18 cellular contexts compared by ENCODE assay signal in the genomic region with DNA sequence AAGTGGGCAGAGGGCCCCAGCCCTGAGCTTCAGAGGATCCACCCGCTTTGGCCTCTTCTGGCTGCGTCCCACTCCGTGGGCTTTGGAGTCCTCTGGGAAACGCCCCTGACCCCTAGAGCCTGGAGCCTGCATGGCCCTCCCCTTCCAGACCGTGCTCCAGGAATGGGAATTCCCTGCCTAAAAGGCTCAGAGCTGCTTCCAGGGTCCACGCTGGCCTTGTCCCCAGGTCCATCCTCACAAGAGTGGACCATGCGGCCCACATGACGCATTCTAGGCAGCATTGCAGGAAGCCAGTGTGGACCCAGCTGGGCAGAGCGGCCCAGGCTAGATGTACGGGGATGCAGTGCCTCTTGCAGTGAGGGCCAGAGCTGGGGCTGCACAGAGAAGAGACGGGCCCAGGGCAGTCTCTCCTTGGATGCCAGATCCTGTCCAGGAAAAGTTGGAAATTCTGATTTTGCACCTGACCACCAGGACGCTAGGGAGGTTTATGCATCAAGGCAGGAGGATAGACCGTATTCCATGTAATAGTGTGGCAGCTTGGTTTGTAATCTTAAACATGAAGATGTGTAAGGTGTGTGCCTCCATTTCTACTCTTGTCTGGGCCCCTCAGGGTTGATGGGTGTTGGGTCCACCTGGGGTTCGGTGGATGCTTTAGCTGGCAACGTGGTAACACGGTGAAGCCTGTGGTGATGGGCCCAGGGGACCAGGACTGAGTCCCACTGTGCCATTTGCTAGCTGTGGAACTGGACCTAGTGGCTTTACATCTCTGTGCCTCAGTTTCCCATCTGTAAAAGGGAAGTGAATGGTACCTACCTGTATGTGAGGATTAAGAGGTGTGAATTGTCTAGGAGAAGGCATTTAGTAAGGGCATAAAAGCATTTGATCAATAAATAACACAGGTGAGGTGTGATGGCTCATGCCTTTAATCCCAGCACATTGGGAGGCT. TPM values are rescaled to one million over a fixed set of nuclear protein-coding genes. Genes with fewer than 3 reads are reported as not detected.
DNase-seq lines count a peak whose midpoint lies in the region; ATAC-seq and TF ChIP-seq lines count a peak whose summit lies in the region.
"Had no signal": no experiment of that assay in that cellular context is flagged by ENCODE, and none has a peak within 500 bp of the region (broad histone marks: within the 10 kb centered on the region; RNA-seq: fewer than 3 reads in every experiment).

No MANE protein-coding gene starts in this region.

- 0 out of 2 replicates have a peak, but pooled peaks cover 3% of the 10 kb centered on the region for H3F3A ChIP-seq in GM23338 (replicated peaks; ENCODE audit: low read depth)

- peaks cover 12% of the 10 kb centered on the region for H3K27me3 Mint-ChIP-seq in GM23338 (ENCODE audit: insufficient read depth, low read depth, poor library complexity)
- no peaks in the 10 kb centered on the region for H3K27me3 Mint-ChIP-seq in activated naive CD8-positive, alpha-beta T cell treated with anti-CD3 and anti-CD28 coated beads, Interleukin-2, amount 50 U/mL, for 24 hours

- no peak overlapping the region for H2AFZ ChIP-seq in GM23338
- H2AFZ ChIP-seq: GM23248 had no signal

- no peak overlapping the region for H3K4me3 ChIP-seq in GM23338
- H3K4me3 ChIP-seq: GM23248 had no signal

- no peak overlapping the region for H3K27ac ChIP-seq in GM23338 (ENCODE audit: low read depth)
- H3K27ac ChIP-seq in layer of hippocampus (ENCODE audit: low read depth, low read length): peak overlapping the region; percentile 73
- H3K27ac ChIP-seq in foreskin keratinocyte: no peak overlapping the region
- H3K27ac ChIP-seq: GM23248 had no signal

- in situ Hi-C loops in SK-MEL-5 (cut with HindIII; ENCODE audit: low pct_unique_long_range_greater_than_20kb, low sequenced_read_pairs): no loop called here

- no peaks in the 10 kb centered on the region for H3K36me3 Mint-ChIP-seq in GM23338 (ENCODE audit: low read depth)
- H3K36me3 Mint-ChIP-seq in activated naive CD8-positive, alpha-beta T cell treated with anti-CD3 and anti-CD28 coated beads, Interleukin-2, amount 50 U/mL, for 24 hours (ENCODE audit: low read depth): no peaks in the 10 kb centered on the region

- H3K4me1 ChIP-seq in GM23338 (ENCODE audit: insufficient read depth) (no peaks in the 10 kb centered on the region; the same call in 1 of the 2 replicates), foreskin keratinocyte (peaks cover 2% of the 10 kb centered on the region)

- peak; percentile 35 for DNase-seq in GM23338 (ENCODE audit: low spot score)
- peak; percentile 35 for DNase-seq in SK-MEL-5 (ENCODE audit: low read depth, low spot score)
- no peak for DNase-seq in foreskin keratinocyte
- no peak for DNase-seq in activated naive CD8-positive, alpha-beta T cell treated with anti-CD3 and anti-CD28 coated beads, Interleukin-2, amount 50 U/mL, for 24 hours
- DNase-seq in T-helper 9 cell: no peak
- DNase-seq: AML-193, Caco-2, GM23248, HFFc6, MM.1S, NCI-H1105 treated with DMSO at 0.1 percent for 48 hours, NCI-H187 treated with DMSO at 0.1 percent for 48 hours, NCI-H2171 treated with DMSO at 0.1 percent for 48 hours, NCI-H774, SHP77 treated with DMSO at 0.1 percent for 48 hours had no signal

- H3K36me3 ChIP-seq in GM23338 (ENCODE audit: insufficient read depth): no peaks in the 10 kb centered on the region

- no peaks in the 10 kb centered on the region for H3K9me2 ChIP-seq in GM23338 (ENCODE audit: insufficient read depth)

- H3K27me3 ChIP-seq in GM23338 (ENCODE audit: insufficient read depth) (no peaks in the 10 kb centered on the region), layer of hippocampus (ENCODE audit: control insufficient read depth, insufficient read depth, low read length) (no peaks in the 10 kb centered on the region), foreskin keratinocyte (no peaks in the 10 kb centered on the region)

- no peaks in the 10 kb centered on the region for H4K20me1 ChIP-seq in GM23338 (replicated peaks; ENCODE audit: insufficient read depth)

- H3K9me3 Mint-ChIP-seq in GM23338: no peaks in the 10 kb centered on the region; the same call in 2 of the 3 replicates
- no peaks in the 10 kb centered on the region for H3K9me3 Mint-ChIP-seq in activated naive CD8-positive, alpha-beta T cell treated with anti-CD3 and anti-CD28 coated beads, Interleukin-2, amount 50 U/mL, for 24 hours
- H3K9me3 Mint-ChIP-seq: HFFc6 had no signal

- TF ChIP-seq CTCF in GM23338 (conservative IDR thresholded peaks at IDR 0.05; ENCODE audit: low read depth in 2 of 2): no peak
- TF ChIP-seq CTCF in foreskin keratinocyte (conservative IDR thresholded peaks at IDR 0.05): no peak

- no peak overlapping the region for H3K4me2 ChIP-seq in GM23338

- no peak overlapping the region for H3K4me3 Mint-ChIP-seq in GM23338
- H3K4me3 Mint-ChIP-seq in activated naive CD8-positive, alpha-beta T cell treated with anti-CD3 and anti-CD28 coated beads, Interleukin-2, amount 50 U/mL, for 24 hours: no peak overlapping the region
- H3K4me3 Mint-ChIP-seq: HFFc6 had no signal

- H3K27ac Mint-ChIP-seq in GM23338: no peak overlapping the region
- H3K27ac Mint-ChIP-seq in activated naive CD8-positive, alpha-beta T cell treated with anti-CD3 and anti-CD28 coated beads, Interleukin-2, amount 50 U/mL, for 24 hours: no peak overlapping the region
- H3K27ac Mint-ChIP-seq: HFFc6 had no signal

- peaks cover 4% of the 10 kb centered on the region; the same call in 2 of the 3 replicates for H3K4me1 Mint-ChIP-seq in GM23338
- H3K4me1 Mint-ChIP-seq in activated naive CD8-positive, alpha-beta T cell treated with anti-CD3 and anti-CD28 coated beads, Interleukin-2, amount 50 U/mL, for 24 hours: no peaks in the 10 kb centered on the region

- H3K79me2 ChIP-seq in GM23338 (replicated peaks; ENCODE audit: insufficient read depth): no peaks in the 10 kb centered on the region

- ATAC-seq in GM23338 (peak; percentile 20; the same call in 1 of the 3 replicates), foreskin keratinocyte (no peak)
- ATAC-seq in activated naive CD8-positive, alpha-beta T cell treated with anti-CD3 and anti-CD28 coated beads, Interleukin-2, amount 50 U/mL, for 24 hours: no peak

TF ChIP-seq in GM23338, 12 proteins besides CTCF, POLR2A, EP300 and RAD21 (continues in another document):
- no peak for TF ChIP-seq ZNF114 (CRISPR knock-in tag; IDR thresholded peaks at IDR 0.05)
- TF ChIP-seq NANOG (IDR thresholded peaks at IDR 0.05; ENCODE audit: borderline replicate concordance): no peak
- no peak for TF ChIP-seq STAT1 (IDR thresholded peaks at IDR 0.05; ENCODE audit: unreplicated experiment)
- no peak for TF ChIP-seq POLR2AphosphoS5 (IDR thresholded peaks at IDR 0.05; ENCODE audit: low read depth)
- no peak for TF ChIP-seq EZH2 (IDR thresholded peaks at IDR 0.05; ENCODE audit: low read depth, unreplicated experiment)
- TF ChIP-seq, protein P1, sequence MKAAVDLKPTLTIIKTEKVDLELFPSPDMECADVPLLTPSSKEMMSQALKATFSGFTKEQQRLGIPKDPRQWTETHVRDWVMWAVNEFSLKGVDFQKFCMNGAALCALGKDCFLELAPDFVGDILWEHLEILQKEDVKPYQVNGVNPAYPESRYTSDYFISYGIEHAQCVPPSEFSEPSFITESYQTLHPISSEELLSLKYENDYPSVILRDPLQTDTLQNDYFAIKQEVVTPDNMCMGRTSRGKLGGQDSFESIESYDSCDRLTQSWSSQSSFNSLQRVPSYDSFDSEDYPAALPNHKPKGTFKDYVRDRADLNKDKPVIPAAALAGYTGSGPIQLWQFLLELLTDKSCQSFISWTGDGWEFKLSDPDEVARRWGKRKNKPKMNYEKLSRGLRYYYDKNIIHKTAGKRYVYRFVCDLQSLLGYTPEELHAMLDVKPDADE (IDR thresholded peaks at IDR 0.05): no peak
- no peak for TF ChIP-seq ZNF331 (CRISPR knock-in tag; IDR thresholded peaks at IDR 0.05; ENCODE audit: low read depth)

RNA-seq across cellular contexts. Expression of a gene that starts 14.8 kb away (rescaled TPM):
- not detected in 2 replicates for total RNA-seq in GM23338 (2014; rRNA removed; shearing (Covaris generic))
- polyA plus RNA-seq in GM23338 (2016; fragmentation: Nextera tagmentation; extraction: Ambion mirVana) (0.81 and 0.89 TPM in 2 replicates), foreskin keratinocyte (420 and 522 TPM in 2 replicates)
- not detected in 2 replicates for total RNA-seq in SK-MEL-5 (2014; rRNA removed; shearing (Covaris generic))
- polyA plus RNA-seq in SK-MEL-5 (2015; cell fraction: cytosol; rRNA removed): not detected in 2 replicates
- not detected in 2 replicates for polyA plus RNA-seq in SK-MEL-5 (2015; cell fraction: nucleus; rRNA removed)
- total RNA-seq in foreskin keratinocyte: 243 and 312 TPM in 2 replicates
- total RNA-seq: A673, GM23248, HFFc6, NCI-H460 had no signal
- polyA plus RNA-seq: GM23248 had no signal

RNA-seq across cellular contexts. Expression of a gene that starts 34.0 kb away (rescaled TPM):
- 3.6 and 4.3 TPM in 2 replicates for total RNA-seq in GM23338 (2014; rRNA removed; shearing (Covaris generic))
- polyA plus RNA-seq in GM23338 (2016; fragmentation: Nextera tagmentation; extraction: Ambion mirVana): 2.3 and 3.4 TPM in 2 replicates
- total RNA-seq in SK-MEL-5 (2014; rRNA removed; shearing (Covaris generic)): 0.11 TPM in 1 of 2 replicates, not detected in the other
- polyA plus RNA-seq in SK-MEL-5 (2015; cell fraction: cytosol; rRNA removed): not detected in 2 replicates
- not detected in 2 replicates for polyA plus RNA-seq in SK-MEL-5 (2015; cell fraction: nucleus; rRNA removed)
- total RNA-seq in foreskin keratinocyte: not detected in 2 replicates
- polyA plus RNA-seq in foreskin keratinocyte: 0.06 TPM in 1 of 2 replicates, not detected in the other
- total RNA-seq: A673 had no signal

RNA-seq across cellular contexts. Expression of a gene that starts 37.8 kb away (rescaled TPM):
- total RNA-seq in GM23338 (2014; rRNA removed; shearing (Covaris generic)): 1.5 and 1.7 TPM in 2 replicates
- 26.8 and 31.3 TPM in 2 replicates for polyA plus RNA-seq in GM23338 (2016; fragmentation: Nextera tagmentation; extraction: Ambion mirVana)
- not detected in 2 replicates for total RNA-seq in SK-MEL-5 (2014; rRNA removed; shearing (Covaris generic))
- 0.13 TPM in 1 of 2 replicates, not detected in the other for polyA plus RNA-seq in SK-MEL-5 (2015; cell fraction: cytosol; rRNA removed)
- not detected in 2 replicates for polyA plus RNA-seq in SK-MEL-5 (2015; cell fraction: nucleus; rRNA removed)
- total RNA-seq in foreskin keratinocyte: 0.35 and 0.41 TPM in 2 replicates
- 0.67 and 0.81 TPM in 2 replicates for polyA plus RNA-seq in foreskin keratinocyte
- total RNA-seq: A673, Caco-2, NCI-H460 had no signal

RNA-seq across cellular contexts. Expression of a gene that starts 42.2 kb away (rescaled TPM):
- 9.6 and 15.9 TPM in 2 replicates for total RNA-seq in GM23338 (2014; rRNA removed; shearing (Covaris generic))
- polyA plus RNA-seq in GM23338 (2016; fragmentation: Nextera tagmentation; extraction: Ambion mirVana): 43.7 and 44.0 TPM in 2 replicates
- not detected in 2 replicates for total RNA-seq in SK-MEL-5 (2014; rRNA removed; shearing (Covaris generic))
- not detected in 2 replicates for polyA plus RNA-seq in SK-MEL-5 (2015; cell fraction: cytosol; rRNA removed)
- polyA plus RNA-seq in SK-MEL-5 (2015; cell fraction: nucleus; rRNA removed): 0.22 TPM in 1 of 2 replicates, not detected in the other
- 0.18 TPM in 1 of 2 replicates, not detected in the other for total RNA-seq in foreskin keratinocyte
- 0.16 and 0.25 TPM in 2 replicates for polyA plus RNA-seq in foreskin keratinocyte
- total RNA-seq: Caco-2, GM23248, NCI-H460 had no signal
- polyA plus RNA-seq: GM23248 had no signal

RNA-seq across cellular contexts. Expression of a gene that starts 53.7 kb away (rescaled TPM):
- total RNA-seq in GM23338 (2014; rRNA removed; shearing (Covaris generic)): 97.7 and 98.9 TPM in 2 replicates
- polyA plus RNA-seq in GM23338 (2016; fragmentation: Nextera tagmentation; extraction: Ambion mirVana) (222 and 233 TPM in 2 replicates), foreskin keratinocyte (416 and 427 TPM in 2 replicates)
- 71.3 and 79.3 TPM in 2 replicates for total RNA-seq in SK-MEL-5 (2014; rRNA removed; shearing (Covaris generic))
- polyA plus RNA-seq in SK-MEL-5 (2015; cell fraction: cytosol; rRNA removed): 139 and 147 TPM in 2 replicates
- polyA plus RNA-seq in SK-MEL-5 (2015; cell fraction: nucleus; rRNA removed): 14.3 and 18.9 TPM in 2 replicates
- 268 and 277 TPM in 2 replicates for total RNA-seq in foreskin keratinocyte

Comparison
In these comparisons a context has a peak if more than half of its experiments do, and no peak if none do; other contexts are left out.
1. DNase-seq: peak in GM23338 (single experiment) and SK-MEL-5 (single experiment); none in foreskin keratinocyte (0 of 2), activated naive CD8-positive, alpha-beta T cell treated with anti-CD3 and anti-CD28 coated beads, Interleukin-2, amount 50 U/mL, for 24 hours (single experiment) and T-helper 9 cell (single experiment).
2. RNA of a gene that starts 14.8 kb away (total RNA-seq): 243 to 312 TPM in foreskin keratinocyte; not detected in GM23338 and not detected in SK-MEL-5; every median in the first group is over 100 times any median in the second.